Comparison of ENCODE assay signal across 12 cellular contexts in the genomic region with DNA sequence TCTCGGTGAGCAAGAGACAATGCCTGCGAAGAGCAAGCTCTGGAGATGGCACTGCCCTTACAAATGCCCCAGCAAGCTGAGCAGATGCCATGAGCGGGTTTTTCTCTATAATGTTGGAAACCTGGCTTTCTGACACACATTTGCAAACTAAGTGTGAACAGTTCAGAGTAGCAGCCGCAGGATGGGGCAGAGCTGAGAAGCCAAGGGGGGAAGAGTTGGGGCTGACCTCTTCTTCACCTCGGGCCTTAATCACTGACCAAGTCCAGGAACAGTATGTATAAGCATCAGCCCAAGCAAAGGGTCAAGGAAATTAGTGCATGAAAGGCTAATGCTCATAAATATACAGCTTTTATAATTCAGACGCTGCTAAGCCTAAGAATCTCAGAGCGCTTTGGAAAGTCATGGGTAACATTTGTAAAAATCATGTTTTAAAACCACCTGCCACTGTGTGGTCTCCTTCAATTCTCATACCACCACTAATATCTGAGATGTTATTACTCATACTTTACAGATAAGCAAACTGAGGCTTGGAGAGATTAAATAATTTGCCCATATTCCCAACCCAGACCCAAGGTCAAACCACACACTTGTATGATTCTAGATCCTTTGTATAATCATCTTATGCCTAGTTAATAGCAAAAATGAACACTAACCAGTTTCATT.
DNase-seq lines count a peak whose midpoint lies in the region; ATAC-seq and TF ChIP-seq lines count a peak whose summit lies in the region.
"Had no signal": no experiment of that assay in that cellular context is flagged by ENCODE, and none has a peak within 500 bp of the region (broad histone marks: within the 10 kb centered on the region; RNA-seq: fewer than 3 reads in every experiment).

No MANE protein-coding gene starts in this region.

- H3K79me1 ChIP-seq in mesendoderm (ENCODE audit: low read length), result no peaks in the 10 kb centered on the region

- no peak overlapping the region for H3K18ac ChIP-seq in mesendoderm (ENCODE audit: low read length)

- in situ Hi-C loops in mammary epithelial cell (cut with MboI; ENCODE audit: low sequenced_read_pairs in 2 of 2), result no loop called here

- DNase-seq in MCF 10A (ENCODE audit: unreplicated experiment) (no peak), mammary epithelial cell (no peak), mesendoderm (no peak), NCI-H1436 treated with DMSO at 0.1 percent for 48 hours (lab: John Stamatoyannopoulos, UW) (no peak), suprapubic skin (ENCODE audit: low spot score in 2 of 2) (no peak)
- DNase-seq in activated naive CD4-positive, alpha-beta T cell treated with anti-CD3 and anti-CD28 coated beads, Interleukin-2, amount 50 U/mL, for 72 hours (ENCODE audit: low spot score in 2 of 2), result no peak
- DNase-seq: cortex of kidney, Kasumi-1, NCI-H2029, SHP77 treated with DMSO at 0.1 percent for 48 hours had no signal

- BruUV-seq in MCF 10A (replicated peaks; lab: Mats Ljungman, UMichigan) (no TSS peak), mammary epithelial cell (replicated peaks; lab: Mats Ljungman, UMichigan) (no TSS peak)

- peaks cover 20% of the 10 kb centered on the region for H3K36me3 ChIP-seq in mammary epithelial cell (ENCODE audit: insufficient read depth, low read length)
- H3K36me3 ChIP-seq in mesendoderm (ENCODE audit: control insufficient read depth, insufficient read depth, low read length), result no peaks in the 10 kb centered on the region
- H3K36me3 ChIP-seq in thymus (ENCODE audit: control insufficient read depth, insufficient read depth), result peaks cover 39% of the 10 kb centered on the region
- peaks cover 30% of the 10 kb centered on the region for H3K36me3 ChIP-seq in suprapubic skin

- no peak overlapping the region for H4K5ac ChIP-seq in mesendoderm (ENCODE audit: low read length)

- intact Hi-C loops in MCF 10A (cut with micrococcal nuclease), result no loop called here
- intact Hi-C loops in mammary epithelial cell (cut with micrococcal nuclease), result no loop called here

- H3K79me2 ChIP-seq in mammary epithelial cell (ENCODE audit: insufficient read depth, low read length) (peaks cover 18% of the 10 kb centered on the region), mesendoderm (ENCODE audit: control insufficient read depth, insufficient read depth, low read length) (no peaks in the 10 kb centered on the region)

- no peak overlapping the region for H3K4ac ChIP-seq in mesendoderm (ENCODE audit: low read depth, low read length)

- TF ChIP-seq CTCF in MCF 10A (IDR thresholded peaks at IDR 0.05; ENCODE audit: unreplicated experiment), result no peak
- no peak for TF ChIP-seq CTCF in mammary epithelial cell (conservative IDR thresholded peaks at IDR 0.05 in 1 of 2, IDR thresholded peaks at IDR 0.05 in 1 of 2; ENCODE audit: extremely low read depth in 1 of 2, insufficient read depth in 1 of 2, low read depth in 1 of 2, low read length in 2 of 2)
- no peak for TF ChIP-seq CTCF in suprapubic skin (IDR thresholded peaks at IDR 0.05)

- H3K4me3 Mint-ChIP-seq in MCF 10A (ENCODE audit: unreplicated experiment), result no peak overlapping the region

- no peak overlapping the region for H2BK5ac ChIP-seq in mesendoderm (ENCODE audit: low read length)

- POLR2A ChIA-PET in MCF 10A (lab: Yijun Ruan, JAX), result no interaction called here

- no peaks in the 10 kb centered on the region for H3K9me3 ChIP-seq in mammary epithelial cell (replicated peaks; ENCODE audit: insufficient read depth, low read length)
- peaks cover 1% of the 10 kb centered on the region for H3K9me3 ChIP-seq in thymus (ENCODE audit: control insufficient read depth)
- H3K9me3 ChIP-seq in suprapubic skin, result no peaks in the 10 kb centered on the region

- 91% methylated on average over 7 of the region's 7 CpGs for WGBS in mammary epithelial cell (ENCODE audit: low coverage, missing lambda C conversion rate)
- no CpG with 5 or more reads among the region's 7 CpGs for WGBS in mesendoderm (ENCODE audit: extremely low coverage, insufficient coverage, low lambda C conversion rate)
- WGBS in thymus, result 98% methylated on average over 7 of the region's 7 CpGs
- 94% methylated on average over 7 of the region's 7 CpGs for WGBS in suprapubic skin

- TF ChIP-seq POLR2A in suprapubic skin (IDR thresholded peaks at IDR 0.05), result no peak

- peak overlapping the region; percentile 35 for H3K27ac Mint-ChIP-seq in MCF 10A (ENCODE audit: low read depth, unreplicated experiment)
- H3K27ac Mint-ChIP-seq in activated naive CD4-positive, alpha-beta T cell treated with anti-CD3 and anti-CD28 coated beads, Interleukin-2, amount 50 U/mL, for 72 hours, result peak overlapping the region; percentile 83 to 95

- no peak overlapping the region for H3K23ac ChIP-seq in mesendoderm (ENCODE audit: low read length)

- H3K27me3 Mint-ChIP-seq in MCF 10A (ENCODE audit: insufficient read depth, unreplicated experiment), result no peaks in the 10 kb centered on the region

- H3K4me3 ChIP-seq in mammary epithelial cell (replicated peaks in 1 of 3; ENCODE audit: insufficient read depth in 1 of 3, low read depth in 2 of 3, low read length in 3 of 3), result no peak overlapping the region
- no peak overlapping the region for H3K4me3 ChIP-seq in mesendoderm (ENCODE audit: low read length)
- H3K4me3 ChIP-seq in thymus (ENCODE audit: low read length), result no peak overlapping the region
- no peak overlapping the region for H3K4me3 ChIP-seq in suprapubic skin

- peaks cover 22% of the 10 kb centered on the region for H3K4me1 Mint-ChIP-seq in MCF 10A (ENCODE audit: insufficient read depth, unreplicated experiment)

- H2BK15ac ChIP-seq in mesendoderm (replicated peaks; ENCODE audit: low read depth), result no peak overlapping the region

- no peaks in the 10 kb centered on the region for H3K9me3 Mint-ChIP-seq in MCF 10A (ENCODE audit: unreplicated experiment)
- no peaks in the 10 kb centered on the region for H3K9me3 Mint-ChIP-seq in activated naive CD4-positive, alpha-beta T cell treated with anti-CD3 and anti-CD28 coated beads, Interleukin-2, amount 50 U/mL, for 72 hours

- dilution Hi-C loops in mammary epithelial cell (cut with HindIII; ENCODE audit: low sequenced_read_pairs), result loop anchor here (5.0 kb wide), 1 partner anchor 82 kb away; no protein-coding TSS in a partner anchor

- ATAC-seq in activated naive CD4-positive, alpha-beta T cell treated with anti-CD3 and anti-CD28 coated beads, Interleukin-2, amount 50 U/mL, for 72 hours, result no peak
- ATAC-seq in GM18502 (IDR thresholded peaks at IDR 0.05; ENCODE audit: poor library complexity, unreplicated experiment), result no peak

- H3K4me2 ChIP-seq in mammary epithelial cell (ENCODE audit: insufficient read depth, low read depth, low read length), result no peak overlapping the region
- H3K4me2 ChIP-seq in mesendoderm (ENCODE audit: low read length), result no peak overlapping the region

- no peak overlapping the region for H2AK5ac ChIP-seq in mesendoderm (ENCODE audit: low read length)

- no peak overlapping the region for H3K9ac ChIP-seq in mammary epithelial cell (ENCODE audit: insufficient read depth, low read length)
- no peak overlapping the region for H3K9ac ChIP-seq in mesendoderm (ENCODE audit: low read length)

- CTCF ChIA-PET in MCF 10A (lab: Yijun Ruan, JAX), result interaction anchor here (0.7 kb wide), 1 partner anchor 16 kb away, joined by 4 read pairs; no protein-coding TSS in a partner anchor
- CTCF ChIA-PET in mammary epithelial cell (lab: Charles Lee; ENCODE audit: low non-redundant PET), result no interaction called here

- H3K4me1 ChIP-seq in mammary epithelial cell (ENCODE audit: insufficient read depth, low read length) (peaks cover 17% of the 10 kb centered on the region), mesendoderm (ENCODE audit: control insufficient read depth, low read depth, low read length) (peaks cover 8% of the 10 kb centered on the region), thymus (ENCODE audit: control insufficient read depth, insufficient read depth, low read length) (peaks cover 7% of the 10 kb centered on the region), suprapubic skin (peaks cover 39% of the 10 kb centered on the region)

- H4K8ac ChIP-seq in mesendoderm (ENCODE audit: low read depth, low read length), result peak overlapping the region; percentile 65

- peaks cover 53% of the 10 kb centered on the region for H3K36me3 Mint-ChIP-seq in MCF 10A (ENCODE audit: insufficient read depth, unreplicated experiment)
- peaks cover 13 to 58% of the 10 kb centered on the region in 2 donors for H3K36me3 Mint-ChIP-seq in activated naive CD4-positive, alpha-beta T cell treated with anti-CD3 and anti-CD28 coated beads, Interleukin-2, amount 50 U/mL, for 72 hours

- no peak overlapping the region for H2BK120ac ChIP-seq in mesendoderm (ENCODE audit: low read depth, low read length)

- H3K56ac ChIP-seq in mesendoderm (ENCODE audit: low read length), result no peak overlapping the region

- H2AFZ ChIP-seq in mammary epithelial cell (ENCODE audit: low read depth, low read length), result no peak overlapping the region

- no peak overlapping the region for H3K27ac ChIP-seq in mammary epithelial cell (ENCODE audit: insufficient read depth, low read depth, low read length)
- no peak overlapping the region for H3K27ac ChIP-seq in mesendoderm (ENCODE audit: low read depth, low read length)
- peak overlapping the region; percentile 2 for H3K27ac ChIP-seq in thymus (ENCODE audit: low read depth)
- no peak overlapping the region for H3K27ac ChIP-seq in suprapubic skin

- no peaks in the 10 kb centered on the region for H4K20me1 ChIP-seq in mammary epithelial cell (ENCODE audit: insufficient read depth, low read length)

- H3K27me3 ChIP-seq in mammary epithelial cell (ENCODE audit: insufficient read depth, low read length) (no peaks in the 10 kb centered on the region), mesendoderm (ENCODE audit: insufficient read depth, low read length, poor library complexity) (no peaks in the 10 kb centered on the region), thymus (ENCODE audit: control insufficient read depth, insufficient read depth) (no peaks in the 10 kb centered on the region), suprapubic skin (no peaks in the 10 kb centered on the region)

- TF ChIP-seq EP300 in suprapubic skin (IDR thresholded peaks at IDR 0.05), result no peak
